ENCODE assay signal across 8 cellular contexts in the genomic region with DNA sequence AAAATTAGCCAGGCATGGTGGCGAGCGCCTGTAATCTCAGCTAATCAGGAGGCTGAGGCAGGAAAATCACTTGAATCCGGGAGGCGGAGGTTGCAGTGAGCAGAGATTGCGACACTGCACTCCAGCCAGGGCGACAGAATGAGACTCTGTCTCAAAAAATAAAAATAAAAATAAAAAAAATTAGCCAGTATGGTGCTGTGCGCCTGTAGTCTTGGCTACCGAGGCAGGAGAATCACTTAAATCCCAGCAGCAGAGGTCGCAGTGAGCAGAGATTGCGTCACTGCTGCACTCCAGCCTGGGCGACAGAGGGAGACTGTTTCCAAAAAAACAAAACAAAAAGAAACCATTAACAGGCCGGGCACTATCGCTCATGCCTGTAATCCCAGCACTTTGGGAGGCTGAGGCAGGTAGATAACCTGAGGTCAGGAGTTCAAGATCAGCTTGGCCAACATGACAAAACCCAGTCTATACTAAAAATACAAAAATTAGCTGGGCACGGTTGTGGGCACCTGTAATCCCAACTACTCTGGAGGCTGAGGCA. TPM values are rescaled to one million over a fixed set of nuclear protein-coding genes. Genes with fewer than 3 reads are reported as not detected.
A peak's percentile ranks its signal among the peaks of the same experiment; 100 is the strongest.
DNase-seq lines count a peak whose midpoint lies in the region; FAIRE-seq and TF ChIP-seq lines count a peak whose summit lies in the region.
"Not testable (repeated sequence)": the region's sequence is repeated elsewhere in the genome, so short reads cannot be mapped to it uniquely, and the experiment has no call there.

No MANE protein-coding gene starts in this region.

- H3K36me3 ChIP-seq in Karpas-422 (ENCODE audit: insufficient read depth, low read length): not testable (repeated sequence)
- H3K36me3 ChIP-seq in vagina: peaks cover 5 to 29% of the 10 kb centered on the region in 2 donors

- not testable (repeated sequence) for H3K4me2 ChIP-seq in Karpas-422 (ENCODE audit: low read depth, low read length, poor library complexity, severe bottlenecking)

- peak; percentile 31 to 55 (median 39) for TF ChIP-seq CTCF in vagina (IDR thresholded peaks at IDR 0.05)

- H3K9ac ChIP-seq in Karpas-422 (ENCODE audit: low read length): not testable (repeated sequence)

- intact Hi-C loops in vagina (cut with DNase I): loop anchor here (10.0 kb wide), 1 partner anchor 63 kb away; no protein-coding TSS in a partner anchor

- DNase-seq in ELF-1 (ENCODE audit: low read depth, low spot score): peak; percentile 79
- DNase-seq in Karpas-422: peak; percentile 68
- DNase-seq in SIG-M5 treated with dmso at 0.1 percent for 504 hours (lab: John Stamatoyannopoulos, UW; ENCODE audit: unreplicated experiment): peak; percentile 73
- peak; percentile 43 for DNase-seq in activated naive CD4-positive, alpha-beta T cell treated with Interleukin-2 at 50 U/mL for 16 hours
- peak; percentile 84 for DNase-seq in kidney tubule cell (ENCODE audit: low spot score)
- DNase-seq in renal cortical epithelial cell (ENCODE audit: low read depth): peak; percentile 79
- DNase-seq in vagina (ENCODE audit: extremely low spot score in 2 of 2): not testable (repeated sequence)

- not testable (repeated sequence) for H3K27me3 ChIP-seq in Karpas-422 (ENCODE audit: low read length); vagina

- not testable (repeated sequence) for H2AFZ ChIP-seq in Karpas-422 (ENCODE audit: low read length)

- not testable (repeated sequence) for H3K9me3 ChIP-seq in Karpas-422 (ENCODE audit: low read length); vagina

- FAIRE-seq in endometrium (lab: Jason Lieb, UNC): peak; percentile 82

- not testable (repeated sequence) for H3K4me1 ChIP-seq in Karpas-422 (ENCODE audit: low read length); vagina

- not testable (repeated sequence) for TF ChIP-seq POLR2A in vagina (IDR thresholded peaks at IDR 0.05)

- not testable (repeated sequence) for H3K4me3 ChIP-seq in Karpas-422 (ENCODE audit: low read length); vagina

- H3K27ac ChIP-seq in Karpas-422 (ENCODE audit: low read length): not testable (repeated sequence)
- H3K27ac ChIP-seq in vagina: peak overlapping the region; percentile 48

- not testable (repeated sequence) for H3K9me2 ChIP-seq in Karpas-422 (replicated peaks; ENCODE audit: insufficient read depth, low read length)

- not testable (repeated sequence) for H4K20me1 ChIP-seq in Karpas-422 (ENCODE audit: insufficient read depth, low read depth, low read length)

- not testable (repeated sequence) for H3K79me2 ChIP-seq in Karpas-422 (ENCODE audit: low read length)

RNA-seq across cellular contexts. Expression of a gene that starts 33.4 kb away (rescaled TPM):
- total RNA-seq in Karpas-422 (2014; rRNA removed; shearing (Covaris generic); ENCODE audit: low replicate concordance): not detected in 2 replicates
- total RNA-seq in renal cortical epithelial cell (not detected in 2 replicates), vagina (not detected)

RNA-seq across cellular contexts. Expression of a gene that starts 41.8 kb away (rescaled TPM):
- total RNA-seq in Karpas-422 (2014; rRNA removed; shearing (Covaris generic); ENCODE audit: low replicate concordance): 13.1 and 17.5 TPM in 2 replicates
- total RNA-seq in renal cortical epithelial cell (22.7 and 29.4 TPM in 2 replicates), vagina (10.3 TPM)

RNA-seq across cellular contexts. Expression of a gene that starts 41.8 kb away (rescaled TPM):
- 2.9 and 4.2 TPM in 2 replicates for total RNA-seq in Karpas-422 (2014; rRNA removed; shearing (Covaris generic); ENCODE audit: low replicate concordance)
- total RNA-seq in renal cortical epithelial cell (2.1 and 4.2 TPM in 2 replicates), vagina (7.6 TPM)

RNA-seq across cellular contexts. Expression of a gene that starts 46.5 kb away (rescaled TPM):
- total RNA-seq in Karpas-422 (2014; rRNA removed; shearing (Covaris generic); ENCODE audit: low replicate concordance): not detected in 2 replicates
- not detected in 2 replicates for total RNA-seq in renal cortical epithelial cell
- not detected for total RNA-seq in vagina

RNA-seq across cellular contexts. Expression of a gene that starts 55.4 kb away (rescaled TPM):
- total RNA-seq in Karpas-422 (2014; rRNA removed; shearing (Covaris generic); ENCODE audit: low replicate concordance): 3.1 and 9.1 TPM in 2 replicates
- total RNA-seq in renal cortical epithelial cell (21.7 and 23.5 TPM in 2 replicates), vagina (12.8 TPM)
